ENCODE assay signal across 9 cellular contexts in the genomic region with DNA sequence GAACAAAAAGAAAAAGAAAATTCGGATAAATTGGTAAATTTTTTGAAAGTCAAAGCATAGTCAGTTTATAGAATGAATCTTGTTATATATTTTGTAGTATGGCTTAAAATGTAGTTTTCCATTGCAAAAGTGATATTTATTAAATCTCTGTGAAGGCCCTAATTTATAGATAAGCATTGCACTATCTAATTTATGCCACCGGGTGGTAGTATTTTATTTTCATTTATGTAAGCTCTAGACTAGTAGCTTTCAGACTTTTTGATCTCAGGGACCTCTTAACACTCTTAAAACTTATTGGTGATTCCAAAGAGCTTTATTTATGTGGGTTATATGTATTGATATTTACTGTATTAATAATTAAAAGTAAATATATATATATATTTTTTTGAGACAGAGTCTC.
A peak's percentile ranks its signal among the peaks of the same experiment; 100 is the strongest.
DNase-seq lines count a peak whose midpoint lies in the region; ATAC-seq and TF ChIP-seq lines count a peak whose summit lies in the region.
"Had no signal": no experiment of that assay in that cellular context is flagged by ENCODE, and none has a peak within 500 bp of the region (broad histone marks: within the 10 kb centered on the region; RNA-seq: fewer than 3 reads in every experiment).

No MANE protein-coding gene starts in this region.

- no peak overlapping the region for H3K27ac ChIP-seq in AG04450 (ENCODE audit: low read depth, low read length)
- H3K27ac ChIP-seq in aorta (ENCODE audit: low read depth in 1 of 2, low read length in 2 of 2): no peak overlapping the region

- TF ChIP-seq CTCF in AG04450 (IDR thresholded peaks at IDR 0.05; ENCODE audit: low read depth, low read length) (peak; percentile 51), GM13976 (IDR thresholded peaks at IDR 0.05; ENCODE audit: borderline replicate concordance, control extremely low read depth, extremely low read depth, insufficient read depth, missing control alignments) (peak; percentile 17)

- intact Hi-C loops in aorta (cut with DNase I): no loop called here

- H3K4me3 ChIP-seq in AG04450 (ENCODE audit: low read depth, low read length): no peak overlapping the region
- H3K4me3 ChIP-seq in aorta (ENCODE audit: low read length in 2 of 2): no peak overlapping the region

- CTCF ChIA-PET in AG04450 (lab: Charles Lee): interaction anchor here (0.6 to 3.0 kb wide), 29 partner anchors 9 to 625 kb away, joined by 3 to 41 read pairs (median 6); no protein-coding TSS in a partner anchor

- H3K36me3 ChIP-seq in aorta (ENCODE audit: control insufficient read depth in 1 of 2, insufficient read depth in 2 of 2, low read length in 1 of 2): no peaks in the 10 kb centered on the region

- DNase-seq in AG04450 (ENCODE audit: low read depth, low spot score): no peak
- peak; percentile 24 for DNase-seq in GM13976 (ENCODE audit: low spot score)
- peak; percentile 8 for DNase-seq in SK-MEL-5 (ENCODE audit: low read depth, low spot score)
- peak; percentile 13 for DNase-seq in glomerular visceral epithelial cell (ENCODE audit: extremely low spot score)
- no peak for DNase-seq in NOMO-1 treated with dmso at 0.1 percent for 144 hours (lab: John Stamatoyannopoulos, UW; ENCODE audit: unreplicated experiment)
- DNase-seq in aorta: no peak
- DNase-seq: T-cell had no signal

- peaks cover 2 to 3% of the 10 kb centered on the region in 2 donors for H3K4me1 ChIP-seq in aorta (ENCODE audit: control insufficient read depth in 1 of 2, insufficient read depth in 2 of 2, low read length in 2 of 2)

- H3K27me3 ChIP-seq in AG04450 (ENCODE audit: control insufficient read depth, insufficient read depth, low read length) (no peaks in the 10 kb centered on the region), aorta (ENCODE audit: control insufficient read depth in 1 of 2, insufficient read depth in 2 of 2, low read length in 1 of 2) (no peaks in the 10 kb centered on the region)

- no peak for ATAC-seq in HG02763 (IDR thresholded peaks at IDR 0.05; ENCODE audit: unreplicated experiment)
- no peak for ATAC-seq in GM19023 (IDR thresholded peaks at IDR 0.05; ENCODE audit: unreplicated experiment)
- no peak for ATAC-seq in aorta (ENCODE audit: low FRiP score)

- H3K9me3 ChIP-seq in AG04450 (ENCODE audit: control insufficient read depth, insufficient read depth, low read length): no peaks in the 10 kb centered on the region
- no peaks in the 10 kb centered on the region for H3K9me3 ChIP-seq in aorta (ENCODE audit: control insufficient read depth, low read length)

- in situ Hi-C loops in GM13976 (cut with MboI; ENCODE audit: low sequenced_read_pairs, unreplicated experiment): no loop called here
- in situ Hi-C loops in SK-MEL-5 (cut with HindIII; ENCODE audit: low pct_unique_long_range_greater_than_20kb, low sequenced_read_pairs): no loop called here

- POLR2A ChIA-PET in AG04450 (lab: Yijun Ruan, JAX): interaction anchor here (0.7 kb wide), 2 partner anchors 17 to 363 kb away, joined by 3 to 4 read pairs; partner anchors contain the start of gene TRANK1

- WGBS in aorta, 2 donors: 45 to 57% methylated on average over 2 of the region's 2 CpGs

Comparison
In these comparisons a context has a peak if more than half of its experiments do, and no peak if none do; other contexts are left out.
1. DNase-seq: peak in GM13976 (single experiment), SK-MEL-5 (single experiment) and glomerular visceral epithelial cell (single experiment); none in AG04450 (single experiment), NOMO-1 treated with dmso at 0.1 percent for 144 hours (single experiment) and aorta (0 of 2).